27 cellular contexts compared by ENCODE assay signal in genomic region chr17:30210901-30211300, GRCh38. TPM values are rescaled to one million over a fixed set of nuclear protein-coding genes. Genes with fewer than 3 reads are reported as not detected.
"Had no signal": no experiment of that assay in that cellular context is flagged by ENCODE, and none has a peak within 500 bp of the region (broad histone marks: within the 10 kb centered on the region; RNA-seq: fewer than 3 reads in every experiment).

No MANE protein-coding gene starts in this region.

- H3K4me1 ChIP-seq: left lung, lower lobe of right lung, prostate gland, tibial nerve, uterus had no signal

- H3K4me3 Mint-ChIP-seq: nephron progenitor cell; stimulated activated memory B cell treated with anti-CD40 and anti-IgM and Interleukin-4, amounts not matched to agents 10 μg/mL and 1 μg/mL and 100 μg/mL, for 72 hours; stimulated activated naive CD8-positive, alpha-beta T cell treated with anti-CD3 and anti-CD28 coated beads, Interleukin-15, amount 100 ng/mL, for 72 hours; type B pancreatic cell had no signal

- H3K9me3 ChIP-seq: left lung, lower lobe of right lung, mucosa of descending colon, ovary, prostate gland, tibial nerve, uterus had no signal

- FAIRE-seq: islet of Langerhans, kidney had no signal

- H3K4me1 Mint-ChIP-seq: nephron progenitor cell had no signal

- DNase-seq: head of caudate nucleus; hippocampal formation; kidney; left colon; left lung; lower lobe of right lung; mammary epithelial cell; mesenchymal stem cell; midbrain; mucosa of descending colon; naive thymus-derived CD4-positive, alpha-beta T cell; nephron progenitor cell; ovary; retina; right cardiac atrium; stimulated activated CD4-positive, alpha-beta T cell treated with anti-CD3 and anti-CD28 coated beads, Interleukin-4, amount 100 ng/mL, for 24 hours; stimulated activated naive CD4-positive, alpha-beta T cell treated with Interleukin-2 at 50 U/mL for 16 hours; stimulated activated naive CD8-positive, alpha-beta T cell treated with anti-CD3 and anti-CD28 coated beads, Interleukin-15, amount 100 ng/mL, for 72 hours; substantia nigra; uterus had no signal

- H3K27ac Mint-ChIP-seq: naive thymus-derived CD4-positive, alpha-beta T cell; nephron progenitor cell; stimulated activated memory B cell treated with anti-CD40 and anti-IgM and Interleukin-4, amounts not matched to agents 10 μg/mL and 1 μg/mL and 100 μg/mL, for 72 hours; stimulated activated naive CD8-positive, alpha-beta T cell treated with anti-CD3 and anti-CD28 coated beads, Interleukin-15, amount 100 ng/mL, for 72 hours; type B pancreatic cell had no signal

- H3K27me3 ChIP-seq: left lung, ovary, tibial nerve, uterus had no signal

- H3K9me3 Mint-ChIP-seq: naive thymus-derived CD4-positive, alpha-beta T cell; nephron progenitor cell; stimulated activated memory B cell treated with anti-CD40 and anti-IgM and Interleukin-4, amounts not matched to agents 10 μg/mL and 1 μg/mL and 100 μg/mL, for 72 hours; stimulated activated naive CD8-positive, alpha-beta T cell treated with anti-CD3 and anti-CD28 coated beads, Interleukin-15, amount 100 ng/mL, for 72 hours; type B pancreatic cell had no signal

- ATAC-seq: left colon; left lung; lower lobe of right lung; mucosa of descending colon; sciatic nerve; stimulated activated memory B cell treated with anti-CD40 and anti-IgM and Interleukin-4, amounts not matched to agents 10 μg/mL and 1 μg/mL and 100 μg/mL, for 72 hours; stimulated activated naive CD8-positive, alpha-beta T cell treated with anti-CD3 and anti-CD28 coated beads, Interleukin-15, amount 100 ng/mL, for 72 hours had no signal

- H3K36me3 Mint-ChIP-seq: naive thymus-derived CD4-positive, alpha-beta T cell; stimulated activated memory B cell treated with anti-CD40 and anti-IgM and Interleukin-4, amounts not matched to agents 10 μg/mL and 1 μg/mL and 100 μg/mL, for 72 hours; type B pancreatic cell had no signal

- H3K36me3 ChIP-seq: left lung, ovary, prostate gland, tibial nerve, uterus had no signal

- H3K27me3 Mint-ChIP-seq: type B pancreatic cell had no signal

- H3K4me3 ChIP-seq: left lung, lower lobe of right lung, mucosa of descending colon, ovary, prostate gland, skin epidermis, tibial nerve, uterus had no signal

- H3K27ac ChIP-seq: left lung, lower lobe of right lung, ovary, prostate gland, skin epidermis, tibial nerve, uterus had no signal

RNA-seq across cellular contexts. Expression of gene SLC6A4, which starts 24.6 kb away (rescaled TPM):
- total RNA-seq: mammary epithelial cell had no signal
- polyA plus RNA-seq: mammary epithelial cell had no signal
